Comparison of ENCODE assay signal across 10 cellular contexts in the genomic region with DNA sequence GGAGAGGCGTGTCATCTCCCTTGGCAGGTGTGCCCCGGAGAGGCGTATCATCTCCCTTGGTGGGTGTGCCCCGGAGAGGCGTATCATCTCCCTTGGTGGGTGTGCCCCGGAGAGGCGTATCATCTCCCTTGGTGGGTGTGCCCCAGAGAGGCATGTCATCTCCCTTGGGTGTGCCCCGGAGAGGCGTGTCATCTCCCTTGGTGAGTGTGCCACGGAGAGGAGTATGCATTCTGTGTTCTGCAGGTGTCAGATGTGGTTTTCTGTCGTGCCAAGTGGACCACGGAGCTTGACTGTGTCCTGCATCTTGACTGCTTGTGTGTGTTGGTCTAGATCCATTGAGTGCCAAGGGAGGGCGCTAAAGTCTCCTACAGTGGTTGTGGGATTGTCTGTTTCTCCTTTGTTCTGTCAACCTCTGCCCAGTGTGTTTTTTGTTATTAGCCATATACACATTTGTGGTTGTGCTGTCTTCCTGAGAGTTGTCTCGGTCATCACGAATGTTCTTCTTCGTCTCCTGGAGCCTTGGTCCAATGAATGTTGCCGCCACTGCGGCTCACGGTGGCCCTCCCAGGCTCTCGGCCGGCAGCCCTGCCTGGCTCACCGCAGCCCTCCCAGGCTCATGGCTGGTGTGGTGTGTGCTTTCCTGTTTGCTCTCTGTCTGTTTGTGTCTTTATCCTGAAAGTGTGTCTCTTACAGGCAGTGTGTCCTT.
DNase-seq lines count a peak whose midpoint lies in the region; ATAC-seq and TF ChIP-seq lines count a peak whose summit lies in the region.
"Had no signal": no experiment of that assay in that cellular context is flagged by ENCODE, and none has a peak within 500 bp of the region (broad histone marks: within the 10 kb centered on the region; RNA-seq: fewer than 3 reads in every experiment).

No MANE protein-coding gene starts in this region.

- intact Hi-C loops in activated CD8-positive, alpha-beta T cell treated with anti-CD3 and anti-CD28 coated beads for 36 hours (cut with micrococcal nuclease) = loop anchor here (10.0 kb wide), 1 partner anchor 90 kb away; no protein-coding TSS in a partner anchor
- intact Hi-C loops in right cardiac atrium (cut with DNase I) = loop anchor here in 3 of 4 donors (10.0 kb wide), 3 partner anchors 50 to 120 kb away; no protein-coding TSS in a partner anchor
- intact Hi-C loops in tibial artery (cut with DNase I; ENCODE audit: low total_unique reads) = loop anchor here (10.0 kb wide), 1 partner anchor 60 kb away; no protein-coding TSS in a partner anchor

- H3K36me3 ChIP-seq in tibial artery = no peaks in the 10 kb centered on the region
- H3K36me3 ChIP-seq in MG63 = no peaks in the 10 kb centered on the region

- H3K4me1 Mint-ChIP-seq in activated CD8-positive, alpha-beta T cell treated with anti-CD3 and anti-CD28 coated beads for 36 hours (ENCODE audit: low read depth) = peaks cover 24% of the 10 kb centered on the region
- peaks cover 21% of the 10 kb centered on the region for H3K4me1 Mint-ChIP-seq in activated CD8-positive, alpha-beta T cell treated with anti-CD3 and anti-CD28 coated beads, Interleukin-2, amount 10 ng/mL, durations not matched to agents 7 days and 5 days (ENCODE audit: low read depth)

- H3K27me3 Mint-ChIP-seq in activated CD8-positive, alpha-beta T cell treated with anti-CD3 and anti-CD28 coated beads for 36 hours = no peaks in the 10 kb centered on the region
- H3K27me3 Mint-ChIP-seq in activated CD8-positive, alpha-beta T cell treated with anti-CD3 and anti-CD28 coated beads, Interleukin-2, amount 10 ng/mL, durations not matched to agents 7 days and 5 days (ENCODE audit: low read depth) = peaks cover 3% of the 10 kb centered on the region
- H3K27me3 Mint-ChIP-seq: naive thymus-derived CD8-positive, alpha-beta T cell had no signal

- no peak overlapping the region for H3K4me3 Mint-ChIP-seq in activated CD8-positive, alpha-beta T cell treated with anti-CD3 and anti-CD28 coated beads for 36 hours
- no peak overlapping the region for H3K4me3 Mint-ChIP-seq in activated CD8-positive, alpha-beta T cell treated with anti-CD3 and anti-CD28 coated beads, Interleukin-2, amount 10 ng/mL, durations not matched to agents 7 days and 5 days
- H3K4me3 Mint-ChIP-seq: naive thymus-derived CD8-positive, alpha-beta T cell had no signal

- peaks cover 25% of the 10 kb centered on the region for H3K4me1 ChIP-seq in right cardiac atrium (ENCODE audit: control insufficient read depth, insufficient read depth, low read length)
- peaks cover 10 to 90% (median 65%) of the 10 kb centered on the region in 4 donors for H3K4me1 ChIP-seq in tibial artery

- no peak overlapping the region for H3K4me3 ChIP-seq in right cardiac atrium (ENCODE audit: low read length)
- H3K4me3 ChIP-seq in tibial artery = no peak overlapping the region
- no peak overlapping the region for H3K4me3 ChIP-seq in MG63

- H3K27ac ChIP-seq in RWPE1 = 0 out of 2 replicates have a peak overlapping the region, but pooled peaks have one; percentile 10
- no peak overlapping the region for H3K27ac ChIP-seq in right cardiac atrium (ENCODE audit: low read length)
- H3K27ac ChIP-seq in tibial artery = peak overlapping the region; percentile 89 to 94

- ATAC-seq in activated CD8-positive, alpha-beta T cell treated with anti-CD3 and anti-CD28 coated beads for 36 hours = no peak
- no peak for ATAC-seq in activated CD8-positive, alpha-beta T cell treated with anti-CD3 and anti-CD28 coated beads, Interleukin-2, amount 10 ng/mL, durations not matched to agents 7 days and 5 days
- ATAC-seq in right cardiac atrium (no peak), GM18505 (IDR thresholded peaks at IDR 0.05; ENCODE audit: unreplicated experiment) (no peak), HG03280 (IDR thresholded peaks at IDR 0.05; ENCODE audit: unreplicated experiment) (no peak)
- ATAC-seq: naive thymus-derived CD8-positive, alpha-beta T cell had no signal

- no peak for TF ChIP-seq CTCF in activated CD8-positive, alpha-beta T cell treated with anti-CD3 and anti-CD28 coated beads for 36 hours (IDR thresholded peaks at IDR 0.05)
- no peak for TF ChIP-seq CTCF in RWPE1 (conservative IDR thresholded peaks at IDR 0.05; ENCODE audit: low read depth)
- no peak for TF ChIP-seq CTCF in tibial artery (IDR thresholded peaks at IDR 0.05)

- H3K9me3 Mint-ChIP-seq in activated CD8-positive, alpha-beta T cell treated with anti-CD3 and anti-CD28 coated beads for 36 hours = no peaks in the 10 kb centered on the region
- H3K9me3 Mint-ChIP-seq in activated CD8-positive, alpha-beta T cell treated with anti-CD3 and anti-CD28 coated beads, Interleukin-2, amount 10 ng/mL, durations not matched to agents 7 days and 5 days (ENCODE audit: insufficient read depth) = no peaks in the 10 kb centered on the region
- H3K9me3 Mint-ChIP-seq: naive thymus-derived CD8-positive, alpha-beta T cell had no signal

- POLR2A ChIA-PET in activated CD8-positive, alpha-beta T cell treated with anti-CD3 and anti-CD28 coated beads for 36 hours (lab: Charles Lee) = no interaction called here
- POLR2A ChIA-PET in activated CD8-positive, alpha-beta T cell treated with anti-CD3 and anti-CD28 coated beads, Interleukin-2, amount 10 ng/mL, durations not matched to agents 7 days and 5 days (lab: Charles Lee) = no interaction called here
- POLR2A ChIA-PET in RWPE1 (lab: Yijun Ruan, JAX; ENCODE audit: low non-redundant PET) = no interaction called here

- H3K27ac Mint-ChIP-seq in activated CD8-positive, alpha-beta T cell treated with anti-CD3 and anti-CD28 coated beads for 36 hours = no peak overlapping the region
- no peak overlapping the region for H3K27ac Mint-ChIP-seq in activated CD8-positive, alpha-beta T cell treated with anti-CD3 and anti-CD28 coated beads, Interleukin-2, amount 10 ng/mL, durations not matched to agents 7 days and 5 days

- CTCF ChIA-PET in activated CD8-positive, alpha-beta T cell treated with anti-CD3 and anti-CD28 coated beads for 36 hours (lab: Charles Lee) = interaction anchor here (1.2 to 4.0 kb wide), 3 partner anchors 21 to 278 kb away, joined by 3 to 16 read pairs (median 3); no protein-coding TSS in a partner anchor
- CTCF ChIA-PET in activated CD8-positive, alpha-beta T cell treated with anti-CD3 and anti-CD28 coated beads, Interleukin-2, amount 10 ng/mL, durations not matched to agents 7 days and 5 days (lab: Charles Lee) = interaction anchor here (1.1 to 4.2 kb wide), 3 partner anchors 63 to 175 kb away, joined by 3 to 18 read pairs (median 3); no protein-coding TSS in a partner anchor
- CTCF ChIA-PET in RWPE1 (lab: Yijun Ruan, JAX) = interaction anchor here (0.9 to 1.5 kb wide), 2 partner anchors 170 to 175 kb away, joined by 3 to 8 read pairs; no protein-coding TSS in a partner anchor

- no peak for TF ChIP-seq POLR2A in GM18505 (IDR thresholded peaks at IDR 0.05; ENCODE audit: borderline replicate concordance, extremely low read depth, insufficient read depth, insufficient read length)

- WGBS in right cardiac atrium = 87% methylated on average over 22 of the region's 22 CpGs

- DNase-seq in activated CD8-positive, alpha-beta T cell treated with anti-CD3 and anti-CD28 coated beads for 36 hours = peak; percentile 28
- no peak for DNase-seq in activated CD8-positive, alpha-beta T cell treated with anti-CD3 and anti-CD28 coated beads, Interleukin-2, amount 10 ng/mL, durations not matched to agents 7 days and 5 days
- DNase-seq in RWPE1 (ENCODE audit: low spot score) (no peak), right cardiac atrium (peak in 2 of 3 donors; percentile 9 to 23), tibial artery (peak in 1 of 2 donors; percentile 53), MG63 (no peak)
- DNase-seq: NK-92 treated with Interleukin-12 subunit alpha and Interleukin-12 subunit beta, amount 100 ng/mL, for 24 hours had no signal

- no peaks in the 10 kb centered on the region for H3K36me3 Mint-ChIP-seq in activated CD8-positive, alpha-beta T cell treated with anti-CD3 and anti-CD28 coated beads for 36 hours (ENCODE audit: low read depth)
- no peaks in the 10 kb centered on the region for H3K36me3 Mint-ChIP-seq in activated CD8-positive, alpha-beta T cell treated with anti-CD3 and anti-CD28 coated beads, Interleukin-2, amount 10 ng/mL, durations not matched to agents 7 days and 5 days (ENCODE audit: low read depth)
- H3K36me3 Mint-ChIP-seq: naive thymus-derived CD8-positive, alpha-beta T cell had no signal

- H3K27me3 ChIP-seq in right cardiac atrium (ENCODE audit: control insufficient read depth, insufficient read depth) = no peaks in the 10 kb centered on the region
- no peaks in the 10 kb centered on the region for H3K27me3 ChIP-seq in tibial artery
- H3K27me3 ChIP-seq in MG63 = no peaks in the 10 kb centered on the region

- H3K9me3 ChIP-seq in right cardiac atrium (ENCODE audit: control insufficient read depth, low read length) (no peaks in the 10 kb centered on the region), tibial artery (no peaks in the 10 kb centered on the region), MG63 (no peaks in the 10 kb centered on the region)

Comparison
In these comparisons a context has a peak if more than half of its experiments do, and no peak if none do; other contexts are left out.
1. DNase-seq: peak in activated CD8-positive, alpha-beta T cell treated with anti-CD3 and anti-CD28 coated beads for 36 hours (single experiment) and right cardiac atrium (2 of 3); none in activated CD8-positive, alpha-beta T cell treated with anti-CD3 and anti-CD28 coated beads, Interleukin-2, amount 10 ng/mL, durations not matched to agents 7 days and 5 days (single experiment), RWPE1 (single experiment) and MG63 (single experiment).